Comparison of ENCODE assay signal across 1 cellular context in the genomic region with DNA sequence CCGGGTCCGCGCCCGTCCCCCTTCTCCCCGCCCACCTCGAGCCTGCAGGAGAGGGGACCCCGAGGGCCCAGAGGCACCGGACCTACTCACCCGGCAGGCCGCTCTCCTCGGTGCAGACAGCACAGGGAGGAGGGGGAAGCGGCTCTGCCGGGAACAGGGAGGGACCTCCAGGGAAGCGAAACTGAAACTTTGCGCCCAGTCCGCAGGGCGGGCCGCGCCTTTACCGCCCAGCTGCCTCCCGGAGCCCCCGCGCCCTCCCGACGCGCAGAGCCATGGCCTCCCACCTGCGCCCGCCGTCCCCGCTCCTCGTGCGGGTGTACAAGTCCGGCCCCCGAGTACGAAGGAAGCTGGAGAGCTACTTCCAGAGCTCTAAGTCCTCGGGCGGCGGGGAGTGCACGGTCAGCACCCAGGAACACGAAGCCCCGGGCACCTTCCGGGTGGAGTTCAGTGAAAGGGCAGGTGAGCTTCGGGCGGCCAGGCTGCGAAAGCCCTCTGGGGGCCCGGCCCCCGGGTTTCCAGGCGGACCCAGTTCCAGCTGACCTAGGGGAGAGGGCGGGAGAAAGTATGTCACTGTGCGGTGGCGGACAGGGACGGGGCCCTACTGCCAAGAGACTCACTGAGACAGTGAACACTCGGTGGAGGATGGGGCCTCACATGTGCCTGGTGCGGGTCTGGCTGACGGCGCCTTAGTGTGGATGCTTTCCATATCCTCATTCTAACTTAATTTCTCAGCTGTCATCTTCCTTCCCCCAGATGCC.
TF ChIP-seq lines count a peak whose summit lies in the region.

A gene (plus strand): TSS at position 184 of the 758 bp plus-strand sequence. CDS start 89 bp downstream, at position 273.
A gene (minus strand): TSS at position 146 of the 758 bp plus-strand sequence. CDS start 4,680 bp downstream, outside the sequence.

TF ChIP-seq in HepG2, 621 proteins besides CTCF, POLR2A, EP300 and RAD21 (continued from another document and continues in another):
- TF ChIP-seq, protein P1, sequence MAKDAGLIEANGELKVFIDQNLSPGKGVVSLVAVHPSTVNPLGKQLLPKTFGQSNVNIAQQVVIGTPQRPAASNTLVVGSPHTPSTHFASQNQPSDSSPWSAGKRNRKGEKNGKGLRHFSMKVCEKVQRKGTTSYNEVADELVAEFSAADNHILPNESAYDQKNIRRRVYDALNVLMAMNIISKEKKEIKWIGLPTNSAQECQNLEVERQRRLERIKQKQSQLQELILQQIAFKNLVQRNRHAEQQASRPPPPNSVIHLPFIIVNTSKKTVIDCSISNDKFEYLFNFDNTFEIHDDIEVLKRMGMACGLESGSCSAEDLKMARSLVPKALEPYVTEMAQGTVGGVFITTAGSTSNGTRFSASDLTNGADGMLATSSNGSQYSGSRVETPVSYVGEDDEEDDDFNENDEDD (CRISPR knock-in tag; IDR thresholded peaks at IDR 0.05; ENCODE audit: borderline replicate concordance): peak; percentile 64; the same call in 1 of the 2 replicates
- TF ChIP-seq SALL2 (CRISPR knock-in tag; IDR thresholded peaks at IDR 0.05) (no peak; the same call in 1 of the 2 replicates), ZNF124 (CRISPR knock-in tag; IDR thresholded peaks at IDR 0.05) (no peak), ZNF577 (CRISPR knock-in tag; IDR thresholded peaks at IDR 0.05; ENCODE audit: borderline replicate concordance, low read depth) (peak; percentile 40; the same call in 1 of the 2 replicates), HNRNPUL1 (IDR thresholded peaks at IDR 0.05; ENCODE audit: low read depth, low read length) (no peak), ETV5 (CRISPR knock-in tag; IDR thresholded peaks at IDR 0.05; ENCODE audit: borderline replicate concordance) (no peak), CHD4 (IDR thresholded peaks at IDR 0.05; ENCODE audit: borderline replicate concordance, low read length) (no peak), TOPORS (CRISPR knock-in tag; IDR thresholded peaks at IDR 0.05) (no peak; the same call in 1 of the 2 replicates), RNF2 (conservative IDR thresholded peaks at IDR 0.05; ENCODE audit: low read depth) (peak; percentile 77; the same call in 1 of the 2 replicates), HOXA7 (CRISPR knock-in tag; IDR thresholded peaks at IDR 0.05) (no peak), PAF1 (CRISPR knock-in tag; IDR thresholded peaks at IDR 0.05) (no peak), JUND (CRISPR knock-in tag; IDR thresholded peaks at IDR 0.05) (peak; percentile 52; the same call in 1 of the 2 replicates), TARDBP (CRISPR knock-in tag; IDR thresholded peaks at IDR 0.05) (peak; percentile 64), GTF3A (CRISPR knock-in tag; conservative IDR thresholded peaks at IDR 0.05) (no peak), ZNF343 (CRISPR knock-in tag; IDR thresholded peaks at IDR 0.05) (peak; percentile 96), CENPX (CRISPR knock-in tag; IDR thresholded peaks at IDR 0.05) (no peak), ZNF777 (CRISPR knock-in tag; IDR thresholded peaks at IDR 0.05) (peak; percentile 61; the same call in 1 of the 2 replicates), ZNF841 (CRISPR knock-in tag; IDR thresholded peaks at IDR 0.05; ENCODE audit: borderline replicate concordance) (no peak), MXD4 (CRISPR knock-in tag; IDR thresholded peaks at IDR 0.05) (peak; percentile 56; the same call in 1 of the 2 replicates), ZNF234 (CRISPR knock-in tag; conservative IDR thresholded peaks at IDR 0.05) (no peak), SKI (IDR thresholded peaks at IDR 0.05; ENCODE audit: partially characterized antibody) (peak; percentile 54), ZNF598 (CRISPR knock-in tag; IDR thresholded peaks at IDR 0.05; ENCODE audit: borderline replicate concordance) (no peak), ZNF121 (CRISPR knock-in tag; IDR thresholded peaks at IDR 0.05) (no peak), NR1H2 (CRISPR knock-in tag; IDR thresholded peaks at IDR 0.05; ENCODE audit: borderline replicate concordance, low read depth) (no peak), ELF1 (CRISPR knock-in tag; IDR thresholded peaks at IDR 0.05) (peak; percentile 57; the same call in 1 of the 2 replicates), SMYD3 (CRISPR knock-in tag; IDR thresholded peaks at IDR 0.05) (peak; percentile 82; the same call in 1 of the 2 replicates), ZSCAN21 (CRISPR knock-in tag; IDR thresholded peaks at IDR 0.05; ENCODE audit: borderline replicate concordance) (peak; percentile 97), SAFB2 (CRISPR knock-in tag; IDR thresholded peaks at IDR 0.05; ENCODE audit: borderline replicate concordance, low read depth) (no peak), NKX3-1 (CRISPR knock-in tag; IDR thresholded peaks at IDR 0.05) (peak; percentile 57; the same call in 1 of the 2 replicates), STAG1 (CRISPR knock-in tag; IDR thresholded peaks at IDR 0.05) (no peak; the same call in 1 of the 2 replicates), ZBTB8A (CRISPR knock-in tag; IDR thresholded peaks at IDR 0.05; ENCODE audit: borderline replicate concordance, low read depth) (peak; percentile 92; the same call in 1 of the 2 replicates), HOXA9 (CRISPR knock-in tag; IDR thresholded peaks at IDR 0.05; ENCODE audit: borderline replicate concordance) (no peak), CREB1 (IDR thresholded peaks at IDR 0.05) (no peak), CREB1 (CRISPR knock-in tag; IDR thresholded peaks at IDR 0.05) (no peak), NR2F6 (IDR thresholded peaks at IDR 0.05) (no peak), NR2F6 (CRISPR knock-in tag; IDR thresholded peaks at IDR 0.05) (no peak), ZNF562 (CRISPR knock-in tag; IDR thresholded peaks at IDR 0.05; ENCODE audit: borderline replicate concordance) (0 out of 2 replicates have a peak, but pooled peaks have one; percentile 71), MTA3 (CRISPR knock-in tag; IDR thresholded peaks at IDR 0.05) (no peak), DMAP1 (CRISPR knock-in tag; IDR thresholded peaks at IDR 0.05) (peak; percentile 74; the same call in 1 of the 2 replicates), MYC (CRISPR knock-in tag; IDR thresholded peaks at IDR 0.05; ENCODE audit: borderline replicate concordance) (peak; percentile 86)
- TF ChIP-seq, protein P2, sequence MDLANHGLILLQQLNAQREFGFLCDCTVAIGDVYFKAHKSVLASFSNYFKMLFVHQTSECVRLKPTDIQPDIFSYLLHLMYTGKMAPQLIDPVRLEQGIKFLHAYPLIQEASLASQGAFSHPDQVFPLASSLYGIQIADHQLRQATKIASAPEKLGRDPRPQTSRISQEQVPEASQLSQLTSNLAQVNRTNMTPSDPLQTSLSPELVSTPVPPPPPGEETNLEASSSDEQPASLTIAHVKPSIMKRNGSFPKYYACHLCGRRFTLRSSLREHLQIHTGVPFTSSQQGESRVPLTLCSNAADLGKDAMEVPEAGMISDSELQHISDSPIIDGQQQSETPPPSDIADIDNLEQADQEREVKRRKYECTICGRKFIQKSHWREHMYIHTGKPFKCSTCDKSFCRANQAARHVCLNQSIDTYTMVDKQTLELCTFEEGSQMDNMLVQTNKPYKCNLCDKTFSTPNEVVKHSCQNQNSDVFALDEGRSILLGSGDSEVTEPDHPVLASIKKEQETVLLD (CRISPR knock-in tag; IDR thresholded peaks at IDR 0.05; ENCODE audit: low read depth): no peak
- TF ChIP-seq, protein P3, sequence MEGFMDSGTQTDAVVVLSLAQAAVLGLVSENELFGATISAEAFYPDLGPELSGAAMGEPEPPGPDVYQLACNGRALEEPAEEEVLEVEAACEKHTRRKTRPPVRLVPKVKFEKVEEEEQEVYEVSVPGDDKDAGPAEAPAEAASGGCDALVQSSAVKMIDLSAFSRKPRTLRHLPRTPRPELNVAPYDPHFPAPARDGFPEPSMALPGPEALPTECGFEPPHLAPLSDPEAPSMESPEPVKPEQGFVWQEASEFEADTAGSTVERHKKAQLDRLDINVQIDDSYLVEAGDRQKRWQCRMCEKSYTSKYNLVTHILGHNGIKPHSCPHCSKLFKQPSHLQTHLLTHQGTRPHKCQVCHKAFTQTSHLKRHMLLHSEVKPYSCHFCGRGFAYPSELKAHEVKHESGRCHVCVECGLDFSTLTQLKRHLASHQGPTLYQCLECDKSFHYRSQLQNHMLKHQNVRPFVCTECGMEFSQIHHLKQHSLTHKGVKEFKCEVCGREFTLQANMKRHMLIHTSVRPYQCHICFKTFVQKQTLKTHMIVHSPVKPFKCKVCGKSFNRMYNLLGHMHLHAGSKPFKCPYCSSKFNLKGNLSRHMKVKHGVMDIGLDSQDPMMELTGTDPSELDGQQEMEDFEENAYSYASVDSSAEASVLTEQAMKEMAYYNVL (CRISPR knock-in tag; IDR thresholded peaks at IDR 0.05; ENCODE audit: borderline replicate concordance): peak; percentile 75; the same call in 1 of the 2 replicates
- TF ChIP-seq, protein P4, sequence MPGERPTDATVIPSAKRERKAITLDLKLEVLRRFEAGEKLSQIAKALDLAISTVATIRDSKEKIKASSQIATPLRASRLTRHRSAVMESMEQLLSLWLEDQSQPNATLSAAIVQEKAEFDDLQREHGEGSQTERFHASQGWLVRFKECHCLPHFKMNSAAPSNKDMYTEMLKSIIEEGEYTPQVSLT (CRISPR knock-in tag; IDR thresholded peaks at IDR 0.05; ENCODE audit: borderline replicate concordance, low read depth): peak; percentile 69; the same call in 1 of the 2 replicates
- TF ChIP-seq, protein P5, sequence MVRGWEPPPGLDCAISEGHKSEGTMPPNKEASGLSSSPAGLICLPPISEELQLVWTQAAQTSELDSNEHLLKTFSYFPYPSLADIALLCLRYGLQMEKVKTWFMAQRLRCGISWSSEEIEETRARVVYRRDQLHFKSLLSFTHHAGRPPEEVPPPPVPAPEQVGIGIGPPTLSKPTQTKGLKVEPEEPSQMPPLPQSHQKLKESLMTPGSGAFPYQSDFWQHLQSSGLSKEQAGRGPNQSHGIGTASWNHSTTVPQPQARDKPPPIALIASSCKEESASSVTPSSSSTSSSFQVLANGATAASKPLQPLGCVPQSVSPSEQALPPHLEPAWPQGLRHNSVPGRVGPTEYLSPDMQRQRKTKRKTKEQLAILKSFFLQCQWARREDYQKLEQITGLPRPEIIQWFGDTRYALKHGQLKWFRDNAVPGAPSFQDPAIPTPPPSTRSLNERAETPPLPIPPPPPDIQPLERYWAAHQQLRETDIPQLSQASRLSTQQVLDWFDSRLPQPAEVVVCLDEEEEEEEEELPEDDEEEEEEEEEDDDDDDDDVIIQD (CRISPR knock-in tag; IDR thresholded peaks at IDR 0.05; ENCODE audit: low read depth): no peak
- TF ChIP-seq, protein P6, sequence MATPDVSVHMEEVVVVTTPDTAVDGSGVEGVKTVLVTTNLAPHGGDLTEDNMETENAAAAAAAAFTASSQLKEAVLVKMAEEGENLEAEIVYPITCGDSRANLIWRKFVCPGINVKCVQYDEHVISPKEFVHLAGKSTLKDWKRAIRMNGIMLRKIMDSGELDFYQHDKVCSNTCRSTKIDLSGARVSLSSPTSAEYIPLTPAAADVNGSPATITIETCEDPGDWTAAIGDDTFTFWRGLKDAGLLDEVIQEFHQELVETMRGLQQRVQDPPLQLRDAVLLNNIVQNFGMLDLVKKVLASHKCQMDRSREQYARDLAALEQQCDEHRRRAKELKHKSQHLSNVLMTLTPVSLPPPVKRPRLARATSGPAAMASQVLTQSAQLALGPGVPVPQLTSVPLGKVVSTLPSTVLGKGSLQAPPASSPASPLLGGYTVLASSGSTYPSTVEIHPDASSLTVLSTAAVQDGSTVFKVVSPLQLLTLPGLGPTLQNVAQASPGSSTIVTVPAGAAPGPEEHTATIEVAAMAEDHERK (CRISPR knock-in tag; IDR thresholded peaks at IDR 0.05; ENCODE audit: low read depth): no peak
- TF ChIP-seq, protein P7, sequence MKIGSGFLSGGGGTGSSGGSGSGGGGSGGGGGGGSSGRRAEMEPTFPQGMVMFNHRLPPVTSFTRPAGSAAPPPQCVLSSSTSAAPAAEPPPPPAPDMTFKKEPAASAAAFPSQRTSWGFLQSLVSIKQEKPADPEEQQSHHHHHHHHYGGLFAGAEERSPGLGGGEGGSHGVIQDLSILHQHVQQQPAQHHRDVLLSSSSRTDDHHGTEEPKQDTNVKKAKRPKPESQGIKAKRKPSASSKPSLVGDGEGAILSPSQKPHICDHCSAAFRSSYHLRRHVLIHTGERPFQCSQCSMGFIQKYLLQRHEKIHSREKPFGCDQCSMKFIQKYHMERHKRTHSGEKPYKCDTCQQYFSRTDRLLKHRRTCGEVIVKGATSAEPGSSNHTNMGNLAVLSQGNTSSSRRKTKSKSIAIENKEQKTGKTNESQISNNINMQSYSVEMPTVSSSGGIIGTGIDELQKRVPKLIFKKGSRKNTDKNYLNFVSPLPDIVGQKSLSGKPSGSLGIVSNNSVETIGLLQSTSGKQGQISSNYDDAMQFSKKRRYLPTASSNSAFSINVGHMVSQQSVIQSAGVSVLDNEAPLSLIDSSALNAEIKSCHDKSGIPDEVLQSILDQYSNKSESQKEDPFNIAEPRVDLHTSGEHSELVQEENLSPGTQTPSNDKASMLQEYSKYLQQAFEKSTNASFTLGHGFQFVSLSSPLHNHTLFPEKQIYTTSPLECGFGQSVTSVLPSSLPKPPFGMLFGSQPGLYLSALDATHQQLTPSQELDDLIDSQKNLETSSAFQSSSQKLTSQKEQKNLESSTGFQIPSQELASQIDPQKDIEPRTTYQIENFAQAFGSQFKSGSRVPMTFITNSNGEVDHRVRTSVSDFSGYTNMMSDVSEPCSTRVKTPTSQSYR (CRISPR knock-in tag; IDR thresholded peaks at IDR 0.05; ENCODE audit: borderline replicate concordance): peak; percentile 81
- TF ChIP-seq, protein P8, sequence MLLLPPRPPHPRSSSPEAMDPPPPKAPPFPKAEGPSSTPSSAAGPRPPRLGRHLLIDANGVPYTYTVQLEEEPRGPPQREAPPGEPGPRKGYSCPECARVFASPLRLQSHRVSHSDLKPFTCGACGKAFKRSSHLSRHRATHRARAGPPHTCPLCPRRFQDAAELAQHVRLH (CRISPR knock-in tag; IDR thresholded peaks at IDR 0.05; ENCODE audit: borderline replicate concordance, low read depth): peak; percentile 67; the same call in 1 of the 2 replicates
- TF ChIP-seq, protein P9, sequence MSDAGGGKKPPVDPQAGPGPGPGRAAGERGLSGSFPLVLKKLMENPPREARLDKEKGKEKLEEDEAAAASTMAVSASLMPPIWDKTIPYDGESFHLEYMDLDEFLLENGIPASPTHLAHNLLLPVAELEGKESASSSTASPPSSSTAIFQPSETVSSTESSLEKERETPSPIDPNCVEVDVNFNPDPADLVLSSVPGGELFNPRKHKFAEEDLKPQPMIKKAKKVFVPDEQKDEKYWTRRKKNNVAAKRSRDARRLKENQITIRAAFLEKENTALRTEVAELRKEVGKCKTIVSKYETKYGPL (CRISPR knock-in tag; IDR thresholded peaks at IDR 0.05): no peak
- TF ChIP-seq, protein P10, sequence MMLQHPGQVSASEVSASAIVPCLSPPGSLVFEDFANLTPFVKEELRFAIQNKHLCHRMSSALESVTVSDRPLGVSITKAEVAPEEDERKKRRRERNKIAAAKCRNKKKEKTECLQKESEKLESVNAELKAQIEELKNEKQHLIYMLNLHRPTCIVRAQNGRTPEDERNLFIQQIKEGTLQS (CRISPR knock-in tag; IDR thresholded peaks at IDR 0.05): no peak; the same call in 1 of the 2 replicates
- TF ChIP-seq, protein P11, sequence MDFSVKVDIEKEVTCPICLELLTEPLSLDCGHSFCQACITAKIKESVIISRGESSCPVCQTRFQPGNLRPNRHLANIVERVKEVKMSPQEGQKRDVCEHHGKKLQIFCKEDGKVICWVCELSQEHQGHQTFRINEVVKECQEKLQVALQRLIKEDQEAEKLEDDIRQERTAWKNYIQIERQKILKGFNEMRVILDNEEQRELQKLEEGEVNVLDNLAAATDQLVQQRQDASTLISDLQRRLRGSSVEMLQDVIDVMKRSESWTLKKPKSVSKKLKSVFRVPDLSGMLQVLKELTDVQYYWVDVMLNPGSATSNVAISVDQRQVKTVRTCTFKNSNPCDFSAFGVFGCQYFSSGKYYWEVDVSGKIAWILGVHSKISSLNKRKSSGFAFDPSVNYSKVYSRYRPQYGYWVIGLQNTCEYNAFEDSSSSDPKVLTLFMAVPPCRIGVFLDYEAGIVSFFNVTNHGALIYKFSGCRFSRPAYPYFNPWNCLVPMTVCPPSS (IDR thresholded peaks at IDR 0.05): no peak
